Comparison of ENCODE assay signal across 29 cellular contexts in the genomic region with DNA sequence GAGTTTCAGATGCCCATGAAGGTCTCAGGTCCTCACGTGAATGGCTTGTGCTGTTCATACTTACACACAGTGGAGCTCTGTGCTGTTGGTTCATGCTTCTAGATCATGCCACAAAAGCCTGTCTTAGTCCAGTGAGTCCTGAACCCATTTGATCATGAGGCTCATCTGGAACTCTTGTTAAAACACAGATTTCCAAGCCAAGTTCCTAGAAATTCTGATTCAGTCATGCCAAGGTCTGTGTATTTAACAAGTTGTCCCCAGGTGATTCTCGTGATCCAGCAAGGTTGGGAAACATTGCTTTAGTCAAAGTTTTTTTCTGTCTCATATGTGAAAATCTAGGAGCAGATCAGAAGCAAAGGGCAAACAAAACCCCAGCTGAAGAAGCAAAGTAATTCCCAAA.
"Had no signal": no experiment of that assay in that cellular context is flagged by ENCODE, and none has a peak within 500 bp of the region (broad histone marks: within the 10 kb centered on the region; RNA-seq: fewer than 3 reads in every experiment).

No MANE protein-coding gene starts in this region.

- FAIRE-seq: astrocyte had no signal

- H3K4me3 ChIP-seq: coronary artery, dorsolateral prefrontal cortex, esophagus muscularis mucosa, heart left ventricle had no signal

- H3K27ac ChIP-seq: coronary artery, dorsolateral prefrontal cortex, esophagus muscularis mucosa, heart left ventricle, WERI-Rb-1 had no signal

- H3K27me3 ChIP-seq: esophagus muscularis mucosa had no signal

- DNase-seq: activated B cell treated with CpG ODN at 0.5 μM for 24 hours; activated CD4-positive, alpha-beta T cell treated with anti-CD3 and anti-CD28 coated beads for 48 hours; activated CD4-positive, alpha-beta T cell treated with anti-CD3 and anti-CD28 coated beads, Interleukin-2, amount 50 U/mL, for 1 hour; activated CD4-positive, alpha-beta T cell treated with anti-CD3 and anti-CD28 coated beads, Interleukin-2, amount 50 U/mL, for 48 hours; activated CD8-positive, alpha-beta memory T cell treated with anti-CD3 and anti-CD28 coated beads for 24 hours; activated CD8-positive, alpha-beta T cell treated with anti-CD3 and anti-CD28 coated beads for 36 hours; activated effector memory CD4-positive, alpha-beta T cell treated with Interleukin-2 at 50 U/mL for 16 hours; activated gamma-delta T cell treated with Interleukin-2 at 50 U/mL for 16 hours; activated naive CD4-positive, alpha-beta T cell treated with anti-CD3 and anti-CD28 coated beads, Interleukin-2, amount 50 U/mL, for 16 hours; activated naive CD4-positive, alpha-beta T cell treated with Interleukin-2 at 50 U/mL for 16 hours; activated T-cell treated with anti-CD3 and anti-CD28 coated beads, Interleukin-2, amount 50 U/mL, for 4 hours; amniotic stem cell; anterior cingulate cortex; dorsolateral prefrontal cortex; effector memory CD4-positive, alpha-beta T cell; endodermal cell; foreskin melanocyte; glutamatergic neuron; heart left ventricle; SW 1271; T-cell; T-helper 17 cell; T1000; WERI-Rb-1 had no signal

- H3K9me3 ChIP-seq: esophagus muscularis mucosa, heart left ventricle had no signal

- H3K36me3 ChIP-seq: esophagus muscularis mucosa, heart left ventricle, WERI-Rb-1 had no signal

- ATAC-seq: activated CD4-positive, CD25-positive, alpha-beta regulatory T cell treated with anti-CD3 and anti-CD28 coated beads, Interleukin-2, amount 50 U/mL, for 24 hours; activated CD8-positive, alpha-beta T cell treated with anti-CD3 and anti-CD28 coated beads for 36 hours; activated T-cell treated with anti-CD3 and anti-CD28 coated beads, Interleukin-2, amount 50 U/mL, for 4 hours; activated T-helper 17 cell treated with anti-CD3 and anti-CD28 coated beads, Interleukin-2, amount 50 U/mL, for 72 hours; heart left ventricle; T-cell; T-helper 17 cell had no signal
